In the genomic region with DNA sequence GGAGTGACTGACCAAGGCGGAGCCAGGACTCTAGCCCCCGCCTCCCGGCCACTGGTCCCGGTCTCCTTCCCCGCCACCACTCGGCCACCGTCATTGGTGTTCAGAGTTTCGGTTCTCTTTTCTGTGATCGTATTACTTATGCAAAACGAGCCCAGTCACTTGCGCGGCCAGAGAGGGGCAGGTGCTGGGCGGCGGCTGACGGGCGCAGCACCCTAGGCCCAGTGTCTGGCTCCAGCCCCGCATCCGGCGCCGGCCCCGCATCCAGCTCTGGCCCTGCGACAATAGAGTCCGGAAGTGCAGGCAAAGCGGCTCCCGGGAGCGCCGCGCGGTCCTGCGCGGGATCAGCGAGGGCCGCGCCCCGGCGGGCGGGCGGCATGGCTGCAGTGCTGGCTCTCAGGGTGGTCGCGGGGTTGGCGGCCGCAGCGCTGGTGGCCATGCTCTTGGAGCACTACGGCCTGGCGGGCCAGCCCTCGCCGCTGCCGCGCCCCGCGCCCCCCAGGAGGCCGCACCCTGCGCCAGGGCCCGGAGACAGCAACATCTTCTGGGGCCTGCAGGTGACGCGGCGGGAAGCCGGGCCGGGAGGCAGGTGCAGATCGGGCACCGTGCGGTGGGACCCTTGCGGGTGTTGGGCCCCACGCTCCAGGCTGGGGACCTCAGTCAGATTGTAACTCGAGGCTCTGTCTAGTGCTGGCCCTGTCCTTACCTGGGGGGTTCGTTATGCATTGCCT, we compare ENCODE assay signal across 8 cellular contexts. TPM values are rescaled to one million over a fixed set of nuclear protein-coding genes. Genes with fewer than 3 reads are reported as not detected.
DNase-seq lines count a peak whose midpoint lies in the region; ATAC-seq, FAIRE-seq and TF ChIP-seq lines count a peak whose summit lies in the region.

A gene (plus strand): TSS at position 158 of the 728 bp plus-strand sequence. CDS start 217 bp downstream, at position 375.

- peak; percentile 94 for ATAC-seq in HG02885 (IDR thresholded peaks at IDR 0.05; ENCODE audit: poor library complexity, unreplicated experiment)

- H3K9me3 Mint-ChIP-seq in immature natural killer cell = peaks cover 0 to 6% (median under 1%) of the 10 kb centered on the region in 6 donors

- H3K4me3 ChIP-seq in WI38 (ENCODE audit: low read depth, low read length) (peak within 1 kb of the TSS; percentile 76), cardiac fibroblast (replicated peaks in 1 of 2; ENCODE audit: low read depth in 2 of 2, low read length in 2 of 2) (peak within 1 kb of the TSS; percentile 64 to 72), small intestine (ENCODE audit: low read depth in 1 of 2, low read length in 2 of 2) (peak within 1 kb of the TSS; percentile 75 to 93)

- peaks cover 2 to 11% (median 2%) of the 10 kb centered on the region in 3 donors for H3K27me3 Mint-ChIP-seq in immature natural killer cell (ENCODE audit: low read depth in 3 of 3)

- peaks cover 0 to 2% of the 10 kb centered on the region in 2 donors for H3K4me1 ChIP-seq in small intestine (ENCODE audit: control insufficient read depth in 2 of 2, insufficient read depth in 1 of 2, low read depth in 1 of 2, low read length in 1 of 2)

- peaks cover 25 to 44% of the 10 kb centered on the region in 2 donors for H3K4me1 Mint-ChIP-seq in immature natural killer cell

- H3K36me3 ChIP-seq in small intestine (ENCODE audit: control insufficient read depth in 2 of 2, insufficient read depth in 2 of 2, low read length in 2 of 2) = peaks cover 0 to 12% of the 10 kb centered on the region in 2 donors

- no peaks in the 10 kb centered on the region for H3K9me3 ChIP-seq in small intestine (ENCODE audit: control insufficient read depth, low read depth)

- H3K27ac ChIP-seq in small intestine (ENCODE audit: low read depth in 1 of 2, low read length in 1 of 2) = peak within 1 kb of the TSS; percentile 83 to 86

- WGBS in small intestine, 3 donors = 0% methylated on average over 50 to 66 of the region's 66 CpGs

- H3K4me3 Mint-ChIP-seq in immature natural killer cell = peak within 1 kb of the TSS; percentile 92 to 95 (median 93)

- peak; percentile 67 for DNase-seq in NK-92 treated with Interleukin-12 subunit alpha and Interleukin-12 subunit beta, amount 100 ng/mL, for 24 hours (lab: John Stamatoyannopoulos, UW)
- DNase-seq in NK-92 (lab: John Stamatoyannopoulos, UW; ENCODE audit: unreplicated experiment) (no peak), NCI-H2171 (lab: John Stamatoyannopoulos, UW) (peak; percentile 56), cardiac fibroblast (ENCODE audit: low read depth in 2 of 2) (peak; percentile 47 to 57), immature natural killer cell (peak; percentile 79 to 80 (median 79)), small intestine (peak; percentile 90)

- no peak for TF ChIP-seq CTCF in WI38 (IDR thresholded peaks at IDR 0.05; ENCODE audit: low read depth, low read length)
- no peak for TF ChIP-seq CTCF in cardiac fibroblast (IDR thresholded peaks at IDR 0.05; ENCODE audit: low read depth, low read length)

- H3K27me3 ChIP-seq in small intestine (ENCODE audit: control insufficient read depth in 2 of 2, insufficient read depth in 2 of 2, low read length in 2 of 2) = no peaks in the 10 kb centered on the region

- peak within 1 kb of the TSS; percentile 93 to 97 (median 95) for H3K27ac Mint-ChIP-seq in immature natural killer cell

- no peak for FAIRE-seq in small intestine (lab: Jason Lieb, UNC)

- peaks cover 9 to 14% (median 11%) of the 10 kb centered on the region in 3 donors for H3K36me3 Mint-ChIP-seq in immature natural killer cell

RNA-seq across cellular contexts. Expression of the gene that starts here (rescaled TPM):
- polyA plus RNA-seq in immature natural killer cell = 10 to 100 TPM in 2 of 3 donors, 1 to 10 TPM in 1; 9.3 to 12.7 (median 12.5) TPM
- polyA plus RNA-seq in small intestine = 10 to 100 TPM; 21.3 to 34.0 (median 26.5) TPM
